ENCODE assay signal across 13 cellular contexts in genomic region chr9:35562895-35563746, GRCh38. TPM values are rescaled to one million over a fixed set of nuclear protein-coding genes. Genes with fewer than 3 reads are reported as not detected.
DNase-seq lines count a peak whose midpoint lies in the region; ATAC-seq and TF ChIP-seq lines count a peak whose summit lies in the region.
"Had no signal": no experiment of that assay in that cellular context is flagged by ENCODE, and none has a peak within 500 bp of the region (broad histone marks: within the 10 kb centered on the region; RNA-seq: fewer than 3 reads in every experiment).

No MANE protein-coding gene starts in this region.

- H3K4me3 Mint-ChIP-seq in GM23338 (no peak overlapping the region), brain (peak overlapping the region in 2 of 5 experiments; percentile 7 to 10)
- H3K4me3 Mint-ChIP-seq in activated T-helper 2 cell treated with anti-CD3 and anti-CD28 coated beads, Interferon-gamma antibody, Interleukin-2, Interleukin-4, amounts not matched to agents 10 μg/mL and 5 μg/mL and 100 μg/mL, durations not matched to agents 14 hours and 24 hours and 36 hours (ENCODE audit: low read depth), result no peak overlapping the region
- H3K4me3 Mint-ChIP-seq: activated naive CD4-positive, alpha-beta T cell treated with anti-CD3 and anti-CD28 coated beads for 36 hours had no signal

- no peaks in the 10 kb centered on the region; the same call in 1 of the 2 replicates for H4K20me1 ChIP-seq in GM23338 (replicated peaks; ENCODE audit: insufficient read depth)
- H4K20me1 ChIP-seq: BLaER1 had no signal

- ATAC-seq in GM23338, result peak; percentile 20; the same call in 2 of the 3 replicates
- no peak for ATAC-seq in gastrocnemius medialis
- ATAC-seq in GM21360 (IDR thresholded peaks at IDR 0.05; ENCODE audit: unreplicated experiment), result no peak

- 0 out of 2 replicates have a peak overlapping the region, but pooled peaks have one; percentile 38 for H3K4me2 ChIP-seq in GM23338
- H3K4me2 ChIP-seq: BLaER1 had no signal

- H3K36me3 Mint-ChIP-seq in GM23338 (ENCODE audit: low read depth), result peaks cover 2% of the 10 kb centered on the region; the same call in 1 of the 3 replicates
- H3K36me3 Mint-ChIP-seq in brain, result peaks cover 15% of the 10 kb centered on the region
- H3K36me3 Mint-ChIP-seq in activated T-helper 2 cell treated with anti-CD3 and anti-CD28 coated beads, Interferon-gamma antibody, Interleukin-2, Interleukin-4, amounts not matched to agents 10 μg/mL and 5 μg/mL and 100 μg/mL, durations not matched to agents 14 hours and 24 hours and 36 hours (ENCODE audit: low read depth), result no peaks in the 10 kb centered on the region

- H3K27me3 ChIP-seq in GM23338 (ENCODE audit: insufficient read depth), result no peaks in the 10 kb centered on the region
- no peaks in the 10 kb centered on the region for H3K27me3 ChIP-seq in gastrocnemius medialis
- H3K27me3 ChIP-seq: BLaER1, SJSA1 had no signal

- TF ChIP-seq CTCF in GM23338 (conservative IDR thresholded peaks at IDR 0.05; ENCODE audit: low read depth in 2 of 2), result no peak
- TF ChIP-seq CTCF in brain (conservative IDR thresholded peaks at IDR 0.05), result no peak
- no peak for TF ChIP-seq CTCF in gastrocnemius medialis (IDR thresholded peaks at IDR 0.05 in 4 of 5, conservative IDR thresholded peaks at IDR 0.05 in 1 of 5)

- H3K36me3 ChIP-seq in GM23338 (ENCODE audit: insufficient read depth) (no peaks in the 10 kb centered on the region), gastrocnemius medialis (peaks cover 0 to 16% of the 10 kb centered on the region in 2 donors)
- H3K36me3 ChIP-seq: HAP-1 had no signal

- peak overlapping the region; percentile 34; the same call in 1 of the 2 replicates for H2AFZ ChIP-seq in GM23338

- in situ Hi-C loops in gastrocnemius medialis (cut with MboI; ENCODE audit: low sequenced_read_pairs in 4 of 4), result loop anchor here in 1 of 4 donors (25.0 kb wide), 2 partner anchors 99 to 451 kb away; partner anchors contain the start of genes ARHGEF39, ATOSB, CA9 and CCDC107

- H3K27ac Mint-ChIP-seq in GM23338 (no peak overlapping the region; the same call in 1 of the 2 replicates), brain (peak overlapping the region; percentile 42 to 95 (median 73))
- H3K27ac Mint-ChIP-seq in activated T-helper 2 cell treated with anti-CD3 and anti-CD28 coated beads, Interferon-gamma antibody, Interleukin-2, Interleukin-4, amounts not matched to agents 10 μg/mL and 5 μg/mL and 100 μg/mL, durations not matched to agents 14 hours and 24 hours and 36 hours, result no peak overlapping the region
- H3K27ac Mint-ChIP-seq: activated naive CD4-positive, alpha-beta T cell treated with anti-CD3 and anti-CD28 coated beads for 36 hours had no signal

- H3K4me1 Mint-ChIP-seq in GM23338 (peaks cover 12% of the 10 kb centered on the region), brain (peaks cover 28% of the 10 kb centered on the region)
- peaks cover 6% of the 10 kb centered on the region for H3K4me1 Mint-ChIP-seq in activated T-helper 2 cell treated with anti-CD3 and anti-CD28 coated beads, Interferon-gamma antibody, Interleukin-2, Interleukin-4, amounts not matched to agents 10 μg/mL and 5 μg/mL and 100 μg/mL, durations not matched to agents 14 hours and 24 hours and 36 hours (ENCODE audit: low read depth)

- H3K9me3 Mint-ChIP-seq in GM23338 (no peaks in the 10 kb centered on the region), brain (no peaks in the 10 kb centered on the region)
- no peaks in the 10 kb centered on the region for H3K9me3 Mint-ChIP-seq in activated T-helper 2 cell treated with anti-CD3 and anti-CD28 coated beads, Interferon-gamma antibody, Interleukin-2, Interleukin-4, amounts not matched to agents 10 μg/mL and 5 μg/mL and 100 μg/mL, durations not matched to agents 14 hours and 24 hours and 36 hours
- H3K9me3 Mint-ChIP-seq: activated naive CD4-positive, alpha-beta T cell treated with anti-CD3 and anti-CD28 coated beads for 36 hours had no signal

- intact Hi-C loops in gastrocnemius medialis (cut with DNase I; ENCODE audit: low total_unique reads), result loop anchor here (1.0 to 5.0 kb wide), 2 partner anchors 44 to 571 kb away; no protein-coding TSS in a partner anchor
- intact Hi-C loops in activated T-helper 2 cell treated with anti-CD3 and anti-CD28 coated beads, Interferon-gamma antibody, Interleukin-2, Interleukin-4, amounts not matched to agents 10 μg/mL and 5 μg/mL and 100 μg/mL, durations not matched to agents 14 hours and 24 hours and 36 hours (cut with micrococcal nuclease), result no loop called here

- H3K27me3 Mint-ChIP-seq in GM23338 (ENCODE audit: insufficient read depth, low read depth, poor library complexity), result peaks cover 12% of the 10 kb centered on the region
- H3K27me3 Mint-ChIP-seq in brain, result no peaks in the 10 kb centered on the region
- no peaks in the 10 kb centered on the region for H3K27me3 Mint-ChIP-seq in activated T-helper 2 cell treated with anti-CD3 and anti-CD28 coated beads, Interferon-gamma antibody, Interleukin-2, Interleukin-4, amounts not matched to agents 10 μg/mL and 5 μg/mL and 100 μg/mL, durations not matched to agents 14 hours and 24 hours and 36 hours (ENCODE audit: low read depth)

- DNase-seq in GM23338 (ENCODE audit: low spot score) (no peak), islet precursor cell (peak; percentile 46), gastrocnemius medialis (no peak), NCI-H1436 (lab: John Stamatoyannopoulos, UW) (no peak), ureter (ENCODE audit: low spot score) (no peak)
- no peak for DNase-seq in activated T-helper 2 cell treated with anti-CD3 and anti-CD28 coated beads, Interferon-gamma antibody, Interleukin-2, Interleukin-4, amounts not matched to agents 10 μg/mL and 5 μg/mL and 100 μg/mL, durations not matched to agents 14 hours and 24 hours and 36 hours (ENCODE audit: low spot score)
- DNase-seq: activated naive CD4-positive, alpha-beta T cell treated with anti-CD3 and anti-CD28 coated beads for 36 hours; NCI-H524 treated with DMSO at 0.1 percent for 48 hours had no signal

- H3K9me2 ChIP-seq in GM23338 (ENCODE audit: insufficient read depth), result no peaks in the 10 kb centered on the region

- no peaks in the 10 kb centered on the region for H3K9me3 ChIP-seq in gastrocnemius medialis
- H3K9me3 ChIP-seq: BLaER1, HAP-1, SJSA1 had no signal

- no peaks in the 10 kb centered on the region for H3K4me1 ChIP-seq in GM23338 (ENCODE audit: insufficient read depth)
- H3K4me1 ChIP-seq in gastrocnemius medialis, result peaks cover 86 to 94% of the 10 kb centered on the region in 2 donors
- H3K4me1 ChIP-seq: BLaER1, HAP-1, SJSA1 had no signal

- H3F3A ChIP-seq in GM23338 (replicated peaks; ENCODE audit: low read depth), result no peaks in the 10 kb centered on the region

- H3K4me3 ChIP-seq in GM23338, result no peak overlapping the region
- H3K4me3 ChIP-seq in gastrocnemius medialis, result peak overlapping the region; percentile 46 to 59 (median 51)
- H3K4me3 ChIP-seq: BLaER1, HAP-1, SJSA1 had no signal

- TF ChIP-seq POLR2A in gastrocnemius medialis (IDR thresholded peaks at IDR 0.05), result no peak

- H3K27ac ChIP-seq in GM23338 (ENCODE audit: low read depth), result no peak overlapping the region
- peak overlapping the region; percentile 83 to 95 (median 90) for H3K27ac ChIP-seq in gastrocnemius medialis
- H3K27ac ChIP-seq: BLaER1, SJSA1 had no signal

- no peaks in the 10 kb centered on the region for H3K79me2 ChIP-seq in GM23338 (replicated peaks; ENCODE audit: insufficient read depth)

TF ChIP-seq in GM23338, 12 proteins besides CTCF, POLR2A, EP300 and RAD21 (continues in another document):
- TF ChIP-seq ZNF114 (CRISPR knock-in tag; IDR thresholded peaks at IDR 0.05), result no peak
- TF ChIP-seq ETS1 (IDR thresholded peaks at IDR 0.05), result no peak
- TF ChIP-seq STAT1 (IDR thresholded peaks at IDR 0.05; ENCODE audit: unreplicated experiment), result no peak
- no peak for TF ChIP-seq EZH2 (IDR thresholded peaks at IDR 0.05; ENCODE audit: low read depth, unreplicated experiment)
- no peak for TF ChIP-seq EZH2phosphoT487 (IDR thresholded peaks at IDR 0.05; ENCODE audit: unreplicated experiment)
- TF ChIP-seq NANOG (IDR thresholded peaks at IDR 0.05; ENCODE audit: borderline replicate concordance), result no peak
- TF ChIP-seq CREB1 (CRISPR knock-in tag; IDR thresholded peaks at IDR 0.05; ENCODE audit: low read depth), result no peak

RNA-seq across cellular contexts. Expression of gene TESK1, which starts 41.9 kb away (rescaled TPM):
- total RNA-seq in GM23338 (2014; rRNA removed; shearing (Covaris generic)), result 8.2 and 10.7 TPM in 2 replicates
- polyA plus RNA-seq in GM23338 (2016; fragmentation: Nextera tagmentation; extraction: Ambion mirVana) (6.8 and 7.3 TPM in 2 replicates), brain (ENCODE audit: insufficient read depth, low read depth, low replicate concordance) (61.3 TPM)
- total RNA-seq in gastrocnemius medialis (100 to 1,000 TPM in 1 of 4 donors, 10 to 100 TPM in 3; 48.1 to 108 (median 65.4) TPM), ureter (25.6 TPM)
- 44.5 and 48.0 TPM in 2 replicates for total RNA-seq in activated T-helper 2 cell treated with anti-CD3 and anti-CD28 coated beads, Interferon-gamma antibody, Interleukin-2, Interleukin-4, amounts not matched to agents 10 μg/mL and 5 μg/mL and 100 μg/mL, durations not matched to agents 14 hours and 24 hours and 36 hours

RNA-seq across cellular contexts. Expression of gene CD72, which starts 55.1 kb away (rescaled TPM):
- total RNA-seq in GM23338 (2014; rRNA removed; shearing (Covaris generic)), result 2.7 and 4.8 TPM in 2 replicates
- polyA plus RNA-seq in GM23338 (2016; fragmentation: Nextera tagmentation; extraction: Ambion mirVana), result 4.6 and 4.7 TPM in 2 replicates
- 2.0 TPM for polyA plus RNA-seq in brain (ENCODE audit: insufficient read depth, low read depth, low replicate concordance)
- 10 to 100 TPM in 1 of 4 donors, under 1 TPM in 3; 0.40 to 18.3 (median 0.68) TPM for total RNA-seq in gastrocnemius medialis
- 11.3 and 11.4 TPM in 2 replicates for total RNA-seq in activated T-helper 2 cell treated with anti-CD3 and anti-CD28 coated beads, Interferon-gamma antibody, Interleukin-2, Interleukin-4, amounts not matched to agents 10 μg/mL and 5 μg/mL and 100 μg/mL, durations not matched to agents 14 hours and 24 hours and 36 hours
- 2.0 TPM for total RNA-seq in ureter
- total RNA-seq: SJSA1 had no signal

Comparison
In these comparisons a context has a peak if more than half of its experiments do, and no peak if none do; other contexts are left out.
1. H3K27ac Mint-ChIP-seq: peak in brain (5 of 5); none in GM23338 (single experiment) and activated T-helper 2 cell treated with anti-CD3 and anti-CD28 coated beads, Interferon-gamma antibody, Interleukin-2, Interleukin-4, amounts not matched to agents 10 μg/mL and 5 μg/mL and 100 μg/mL, durations not matched to agents 14 hours and 24 hours and 36 hours (single experiment).